2 cellular contexts compared by ENCODE assay signal in genomic region chr2:182913064-182913463, GRCh38.
TF ChIP-seq lines count a peak whose summit lies in the region.

No MANE protein-coding gene starts in this region.

TF ChIP-seq in liver, 16 proteins besides CTCF, POLR2A, EP300 and RAD21 (continued from another document):
- TF ChIP-seq ZBTB33 (IDR thresholded peaks at IDR 0.05), result no peak
- TF ChIP-seq EGR1 (IDR thresholded peaks at IDR 0.05; ENCODE audit: low read depth in 2 of 2), result no peak
- TF ChIP-seq JUND (IDR thresholded peaks at IDR 0.05), result no peak
- TF ChIP-seq ATF3 (IDR thresholded peaks at IDR 0.05), result no peak
- TF ChIP-seq YY1 (IDR thresholded peaks at IDR 0.05), result no peak
- TF ChIP-seq FOXA1 (IDR thresholded peaks at IDR 0.05), result no peak
- no peak for TF ChIP-seq FOXA2 (IDR thresholded peaks at IDR 0.05)
- no peak for TF ChIP-seq MAX (IDR thresholded peaks at IDR 0.05)
- no peak for TF ChIP-seq NR2F2 (IDR thresholded peaks at IDR 0.05)
- TF ChIP-seq REST (IDR thresholded peaks at IDR 0.05), result no peak
- TF ChIP-seq HNF4A (conservative IDR thresholded peaks at IDR 0.05), result peak; percentile 33 to 47
- TF ChIP-seq HNF4G (IDR thresholded peaks at IDR 0.05), result no peak
- peak; percentile 50 for TF ChIP-seq TAF1 (conservative IDR thresholded peaks at IDR 0.05)
- peak; percentile 87 for TF ChIP-seq SP1 (IDR thresholded peaks at IDR 0.05)
- TF ChIP-seq GABPA (IDR thresholded peaks at IDR 0.05 in 1 of 2, conservative IDR thresholded peaks at IDR 0.05 in 1 of 2), result no peak

TF ChIP-seq in HepG2, 621 proteins besides CTCF, POLR2A, EP300 and RAD21 (continued from another document):
- TF ChIP-seq SKIL (CRISPR knock-in tag; IDR thresholded peaks at IDR 0.05; ENCODE audit: borderline replicate concordance) (no peak), U2AF1 (optimal IDR thresholded peaks at IDR 0.05; ENCODE audit: low read depth, low read length) (no peak), DNMT3B (CRISPR knock-in tag; conservative IDR thresholded peaks at IDR 0.05) (no peak), ZNF543 (CRISPR knock-in tag; IDR thresholded peaks at IDR 0.05) (no peak)
